ENCODE assay signal across 13 cellular contexts in the genomic region with DNA sequence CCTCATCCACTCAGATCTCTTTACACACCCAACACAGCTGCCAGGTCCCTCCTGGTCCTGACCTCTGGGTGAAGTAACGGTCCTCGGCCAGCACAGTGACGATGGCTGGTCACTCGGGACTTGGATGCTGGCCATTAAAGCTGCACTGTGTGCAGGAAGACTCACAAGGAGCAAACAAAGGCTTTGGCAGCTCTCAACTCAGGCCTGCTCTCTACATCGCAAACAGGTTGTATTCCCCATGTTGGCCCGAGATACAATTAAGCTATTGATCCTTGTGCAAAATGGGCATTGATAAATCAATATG.
DNase-seq lines count a peak whose midpoint lies in the region; TF ChIP-seq lines count a peak whose summit lies in the region.
"Had no signal": no experiment of that assay in that cellular context is flagged by ENCODE, and none has a peak within 500 bp of the region (broad histone marks: within the 10 kb centered on the region; RNA-seq: fewer than 3 reads in every experiment).

No MANE protein-coding gene starts in this region.

- intact Hi-C loops in activated CD4-positive, alpha-beta T cell treated with anti-CD3 and anti-CD28 coated beads, Interleukin-2, amount 10 ng/mL, durations not matched to agents 24 days and 14 days (cut with micrococcal nuclease): loop anchor here (1.0 to 10.0 kb wide), 4 partner anchors 115 to 757 kb away; no protein-coding TSS in a partner anchor
- intact Hi-C loops in tibial artery (cut with DNase I; ENCODE audit: low total_unique reads): loop anchor here (10.0 kb wide), 2 partner anchors 445 to 755 kb away; no protein-coding TSS in a partner anchor

- in situ Hi-C loops in brain microvascular endothelial cell (cut with HindIII; ENCODE audit: low pct_ligation_motif_present, low sequenced_read_pairs): no loop called here

- TF ChIP-seq CTCF in brain (conservative IDR thresholded peaks at IDR 0.05) (no peak), tibial artery (IDR thresholded peaks at IDR 0.05) (no peak), brain microvascular endothelial cell (IDR thresholded peaks at IDR 0.05; ENCODE audit: low read depth, low read length, missing control alignments) (no peak)

- H3K4me3 ChIP-seq in tibial artery (peak overlapping the region; percentile 16 to 22), brain microvascular endothelial cell (ENCODE audit: low read depth, low read length) (no peak overlapping the region)
- H3K4me3 ChIP-seq: left lung had no signal

- no peaks in the 10 kb centered on the region for H3K9me3 Mint-ChIP-seq in activated CD4-positive, alpha-beta T cell treated with anti-CD3 and anti-CD28 coated beads, Interleukin-2, amount 10 ng/mL, durations not matched to agents 24 days and 14 days
- H3K9me3 Mint-ChIP-seq in brain (peaks cover 4 to 9% (median 6%) of the 10 kb centered on the region in 5 experiments), immature natural killer cell (peaks cover 0 to 1% (median 0%) of the 10 kb centered on the region in 6 donors)

- H3K4me1 ChIP-seq in tibial artery: peaks cover 0 to 7% (median 3%) of the 10 kb centered on the region in 4 donors
- H3K4me1 ChIP-seq: left lung had no signal

- H3K36me3 Mint-ChIP-seq in activated CD4-positive, alpha-beta T cell treated with anti-CD3 and anti-CD28 coated beads, Interleukin-2, amount 10 ng/mL, durations not matched to agents 24 days and 14 days (ENCODE audit: low read depth): no peaks in the 10 kb centered on the region
- H3K36me3 Mint-ChIP-seq in brain (no peaks in the 10 kb centered on the region), immature natural killer cell (no peaks in the 10 kb centered on the region)
- H3K36me3 Mint-ChIP-seq: IgD-negative memory B cell had no signal

- no peak for DNase-seq in activated CD4-positive, alpha-beta T cell treated with anti-CD3 and anti-CD28 coated beads, Interleukin-2, amount 10 ng/mL, durations not matched to agents 24 days and 14 days
- DNase-seq in activated CD4-positive, alpha-beta T cell treated with anti-CD3 and anti-CD28 coated beads for 4 hours: no peak
- peak; percentile 19 to 26 for DNase-seq in lung microvascular endothelial cell (ENCODE audit: low read depth in 2 of 2)
- DNase-seq in tibial artery: peak; percentile 32 to 85
- DNase-seq in T-helper 1 cell: no peak
- no peak for DNase-seq in immature natural killer cell
- no peak for DNase-seq in brain microvascular endothelial cell
- DNase-seq: NCI-H2171 had no signal

- H3K4me3 Mint-ChIP-seq in activated CD4-positive, alpha-beta T cell treated with anti-CD3 and anti-CD28 coated beads, Interleukin-2, amount 10 ng/mL, durations not matched to agents 24 days and 14 days: no peak overlapping the region
- H3K4me3 Mint-ChIP-seq in brain (peak overlapping the region in 2 of 5 experiments; percentile 20 to 39), immature natural killer cell (no peak overlapping the region)

- no peaks in the 10 kb centered on the region for H3K9me3 ChIP-seq in tibial artery
- H3K9me3 ChIP-seq: left lung had no signal

- H3K27ac Mint-ChIP-seq in activated CD4-positive, alpha-beta T cell treated with anti-CD3 and anti-CD28 coated beads, Interleukin-2, amount 10 ng/mL, durations not matched to agents 24 days and 14 days: peak overlapping the region; percentile 17
- peak overlapping the region in 3 of 5 experiments; percentile 68 to 90 (median 87) for H3K27ac Mint-ChIP-seq in brain
- no peak overlapping the region for H3K27ac Mint-ChIP-seq in immature natural killer cell
- H3K27ac Mint-ChIP-seq: IgD-negative memory B cell had no signal

- H3K27me3 Mint-ChIP-seq in activated CD4-positive, alpha-beta T cell treated with anti-CD3 and anti-CD28 coated beads, Interleukin-2, amount 10 ng/mL, durations not matched to agents 24 days and 14 days: no peaks in the 10 kb centered on the region
- H3K27me3 Mint-ChIP-seq in brain (peaks cover 6% of the 10 kb centered on the region), immature natural killer cell (ENCODE audit: low read depth in 3 of 3) (peaks cover 4 to 18% (median 10%) of the 10 kb centered on the region in 3 donors)

- H3K27me3 ChIP-seq in tibial artery (no peaks in the 10 kb centered on the region), brain microvascular endothelial cell (replicated peaks) (no peaks in the 10 kb centered on the region)
- H3K27me3 ChIP-seq: left lung had no signal

- H3K36me3 ChIP-seq in tibial artery: no peaks in the 10 kb centered on the region
- H3K36me3 ChIP-seq in brain microvascular endothelial cell (replicated peaks): no peaks in the 10 kb centered on the region
- H3K36me3 ChIP-seq: left lung had no signal

- H3K4me1 Mint-ChIP-seq in activated CD4-positive, alpha-beta T cell treated with anti-CD3 and anti-CD28 coated beads, Interleukin-2, amount 10 ng/mL, durations not matched to agents 24 days and 14 days: peaks cover 35% of the 10 kb centered on the region
- H3K4me1 Mint-ChIP-seq in brain (peaks cover 54% of the 10 kb centered on the region), immature natural killer cell (peaks cover 0 to 4% of the 10 kb centered on the region in 2 donors)

- peak overlapping the region in 1 of 2 donors; percentile 41 for H3K27ac ChIP-seq in tibial artery
- no peak overlapping the region for H3K27ac ChIP-seq in brain microvascular endothelial cell
- H3K27ac ChIP-seq: foreskin keratinocyte, left lung, parathyroid adenoma had no signal

Comparison
In these comparisons a context has a peak if more than half of its experiments do, and no peak if none do; other contexts are left out.
1. DNase-seq: peak in lung microvascular endothelial cell (2 of 2) and tibial artery (2 of 2); none in activated CD4-positive, alpha-beta T cell treated with anti-CD3 and anti-CD28 coated beads, Interleukin-2, amount 10 ng/mL, durations not matched to agents 24 days and 14 days (single experiment), activated CD4-positive, alpha-beta T cell treated with anti-CD3 and anti-CD28 coated beads for 4 hours (0 of 2), T-helper 1 cell (0 of 5), immature natural killer cell (0 of 3) and brain microvascular endothelial cell (single experiment).
2. H3K27ac Mint-ChIP-seq: peak in activated CD4-positive, alpha-beta T cell treated with anti-CD3 and anti-CD28 coated beads, Interleukin-2, amount 10 ng/mL, durations not matched to agents 24 days and 14 days (single experiment) and brain (3 of 5); none in immature natural killer cell (0 of 6).